ENCODE assay signal across 26 cellular contexts in genomic region chr5:111517853-111518501, GRCh38. TPM values are rescaled to one million over a fixed set of nuclear protein-coding genes. Genes with fewer than 3 reads are reported as not detected.
A peak's percentile ranks its signal among the peaks of the same experiment; 100 is the strongest.
DNase-seq lines count a peak whose midpoint lies in the region; ATAC-seq and TF ChIP-seq lines count a peak whose summit lies in the region.
"Had no signal": no experiment of that assay in that cellular context is flagged by ENCODE, and none has a peak within 500 bp of the region (broad histone marks: within the 10 kb centered on the region; RNA-seq: fewer than 3 reads in every experiment).

No MANE protein-coding gene starts in this region.

- H2AFZ ChIP-seq in mesenchymal stem cell (ENCODE audit: low read depth, low read length), result no peak overlapping the region

- H2AK5ac ChIP-seq in mesenchymal stem cell (ENCODE audit: low read length, severe bottlenecking), result no peak overlapping the region

- no peak overlapping the region for H2BK12ac ChIP-seq in mesenchymal stem cell (ENCODE audit: low read length in 2 of 2)

- H4K8ac ChIP-seq in mesenchymal stem cell (ENCODE audit: low read length), result no peak overlapping the region

- 80 to 91% methylated on average over 5 of the region's 5 CpGs for WGBS in esophagus squamous epithelium, 2 donors
- 88% methylated on average over 5 of the region's 5 CpGs for WGBS in mesenchymal stem cell

- no peaks in the 10 kb centered on the region for H3K79me1 ChIP-seq in mesenchymal stem cell (replicated peaks; ENCODE audit: low read length, poor library complexity, severe bottlenecking)

- H2BK15ac ChIP-seq in mesenchymal stem cell (ENCODE audit: low read depth, poor library complexity, severe bottlenecking), result no peak overlapping the region

- no peaks in the 10 kb centered on the region for H3K9me3 ChIP-seq in esophagus squamous epithelium
- no peaks in the 10 kb centered on the region for H3K9me3 ChIP-seq in mesenchymal stem cell (ENCODE audit: control insufficient read depth, low read length)
- H3K9me3 ChIP-seq: A549, breast epithelium, gastroesophageal sphincter, psoas muscle, stomach had no signal

- intact Hi-C loops in esophagus squamous epithelium (cut with DNase I), result no loop called here

- TF ChIP-seq CTCF in GM12865 (IDR thresholded peaks at IDR 0.05; ENCODE audit: insufficient read depth, low read depth, low read length, missing control alignments) (no peak), esophagus squamous epithelium (IDR thresholded peaks at IDR 0.05) (no peak)

- peak; percentile 72 for ATAC-seq in GM19463 (IDR thresholded peaks at IDR 0.05; ENCODE audit: unreplicated experiment)
- ATAC-seq in HG02852 (IDR thresholded peaks at IDR 0.05; ENCODE audit: unreplicated experiment), result peak; percentile 69
- no peak for ATAC-seq in GM21526 (IDR thresholded peaks at IDR 0.05; ENCODE audit: low FRiP score, unreplicated experiment)
- ATAC-seq: A549; activated CD4-positive, alpha-beta T cell treated with anti-CD3 and anti-CD28 coated beads for 36 hours; activated naive CD4-positive, alpha-beta T cell treated with anti-CD3 and anti-CD28 coated beads, Interleukin-2, amount 50 U/mL, for 72 hours; gastroesophageal sphincter; psoas muscle had no signal

- H3K4me2 ChIP-seq in mesenchymal stem cell (ENCODE audit: low read length, poor library complexity, severe bottlenecking), result no peak overlapping the region
- H3K4me2 ChIP-seq: A549 had no signal

- H3K14ac ChIP-seq in mesenchymal stem cell (ENCODE audit: low read length in 2 of 2), result no peak overlapping the region

- H2BK5ac ChIP-seq in mesenchymal stem cell (ENCODE audit: low read depth, low read length, poor library complexity, severe bottlenecking), result no peak overlapping the region

- no peaks in the 10 kb centered on the region for H3K36me3 ChIP-seq in esophagus squamous epithelium
- H3K36me3 ChIP-seq in mesenchymal stem cell (ENCODE audit: control insufficient read depth in 1 of 2, insufficient read depth in 2 of 2, low read depth in 1 of 2, low read length in 2 of 2), result no peaks in the 10 kb centered on the region
- H3K36me3 ChIP-seq: breast epithelium, gastroesophageal sphincter, stomach had no signal

- peak; percentile 76 for DNase-seq in GM12865 (ENCODE audit: low read depth)
- peak; percentile 9 for DNase-seq in M059J (ENCODE audit: low read depth)
- no peak for DNase-seq in esophagus squamous epithelium (lab: John Stamatoyannopoulos, UW)
- DNase-seq in foreskin melanocyte, result no peak
- DNase-seq in mesenchymal stem cell, result no peak
- DNase-seq: activated CD4-positive, alpha-beta T cell treated with anti-CD3 and anti-CD28 coated beads for 36 hours; activated T-cell treated with anti-CD3 and anti-CD28 coated beads for 4 hours; CD4-positive, CD25-positive, alpha-beta regulatory T cell; EL; H9; hippocampal formation; NCI-H1694; NCI-H82; psoas muscle; SIG-M5; stimulated activated CD4-positive, alpha-beta T cell treated with anti-CD3 and anti-CD28 coated beads, Interleukin-4, amount 100 ng/mL, for 1 hour; stomach; T1000 had no signal

- H3K4ac ChIP-seq in mesenchymal stem cell (ENCODE audit: low read depth in 1 of 2, low read length in 2 of 2), result no peak overlapping the region

- H3K18ac ChIP-seq in mesenchymal stem cell (ENCODE audit: low read depth in 1 of 2, low read length in 2 of 2), result no peak overlapping the region

- H3K4me1 ChIP-seq in esophagus squamous epithelium, result peaks cover 0 to 21% (median 0%) of the 10 kb centered on the region in 3 donors
- H3K4me1 ChIP-seq in mesenchymal stem cell (ENCODE audit: control insufficient read depth, insufficient read depth, low read depth, low read length), result no peaks in the 10 kb centered on the region
- H3K4me1 ChIP-seq: breast epithelium, psoas muscle had no signal

- H3K9ac ChIP-seq in mesenchymal stem cell (ENCODE audit: low read length), result no peak overlapping the region

- H3K27ac ChIP-seq in esophagus squamous epithelium (no peak overlapping the region), mesenchymal stem cell (ENCODE audit: low read length, poor library complexity, severe bottlenecking) (no peak overlapping the region)
- H3K27ac ChIP-seq: A549, breast epithelium, gastroesophageal sphincter, psoas muscle, stomach, VCaP had no signal

- no peak overlapping the region for H3K23ac ChIP-seq in mesenchymal stem cell (ENCODE audit: low read length in 2 of 2)

- H3K27me3 ChIP-seq in esophagus squamous epithelium (peaks cover 0 to 7% (median 0%) of the 10 kb centered on the region in 4 donors), mesenchymal stem cell (ENCODE audit: control insufficient read depth in 1 of 2, insufficient read depth in 1 of 2, low read length in 2 of 2) (no peaks in the 10 kb centered on the region)
- H3K27me3 ChIP-seq: breast epithelium, gastroesophageal sphincter, stomach had no signal

- no peak overlapping the region for H2BK120ac ChIP-seq in mesenchymal stem cell (ENCODE audit: low read depth, low read length)

- TF ChIP-seq POLR2A in esophagus squamous epithelium (IDR thresholded peaks at IDR 0.05), result no peak

- no peak overlapping the region for H4K91ac ChIP-seq in mesenchymal stem cell (ENCODE audit: low read length)

- no peak overlapping the region; the same call in 1 of the 2 replicates for H3K4me3 ChIP-seq in GM12865 (ENCODE audit: low read depth, low read length)
- H3K4me3 ChIP-seq in esophagus squamous epithelium, result no peak overlapping the region
- no peak overlapping the region for H3K4me3 ChIP-seq in mesenchymal stem cell (ENCODE audit: insufficient read depth in 1 of 2, low read depth in 1 of 2, low read length in 2 of 2)
- H3K4me3 ChIP-seq: A549, breast epithelium, gastroesophageal sphincter, psoas muscle, stomach had no signal

RNA-seq across cellular contexts. Expression of gene STARD4, which starts 5.6 kb away (rescaled TPM):
- total RNA-seq in M059J (2014; rRNA removed; shearing (Covaris generic)), result 38.5 and 56.4 TPM in 2 replicates
- 10 to 100 TPM in 3 of 4 donors, 1 to 10 TPM in 1; 8.6 to 35.6 (median 18.9) TPM for total RNA-seq in esophagus squamous epithelium
- polyA plus RNA-seq in mesenchymal stem cell (2013, experiment 1 of 2), result 109 TPM
- 116 TPM for polyA plus RNA-seq in mesenchymal stem cell (2013, experiment 2 of 2)

Comparison
In these comparisons a context has a peak if more than half of its experiments do, and no peak if none do; other contexts are left out.
1. DNase-seq: peak in GM12865 (single experiment) and M059J (single experiment); none in esophagus squamous epithelium (single experiment), foreskin melanocyte (single experiment) and mesenchymal stem cell (single experiment).